17 cellular contexts compared by ENCODE assay signal in genomic region chr16:29126057-29126494, GRCh38.
DNase-seq lines count a peak whose midpoint lies in the region; ATAC-seq and TF ChIP-seq lines count a peak whose summit lies in the region.
"Had no signal": no experiment of that assay in that cellular context is flagged by ENCODE, and none has a peak within 500 bp of the region (broad histone marks: within the 10 kb centered on the region; RNA-seq: fewer than 3 reads in every experiment).

No MANE protein-coding gene starts in this region.

- no peaks in the 10 kb centered on the region for H3K9me3 Mint-ChIP-seq in stimulated activated naive CD8-positive, alpha-beta T cell treated with anti-CD3 and anti-CD28 coated beads, Interleukin-15, Interleukin-2, amounts not matched to agents 100 ng/mL and 50 ng/mL, for 24 hours
- no peaks in the 10 kb centered on the region for H3K9me3 Mint-ChIP-seq in immature natural killer cell

- H3K4me1 Mint-ChIP-seq in stimulated activated naive CD8-positive, alpha-beta T cell treated with anti-CD3 and anti-CD28 coated beads, Interleukin-15, Interleukin-2, amounts not matched to agents 100 ng/mL and 50 ng/mL, for 24 hours (ENCODE audit: low read depth): peaks cover 9% of the 10 kb centered on the region
- peaks cover 33 to 54% of the 10 kb centered on the region in 2 donors for H3K4me1 Mint-ChIP-seq in immature natural killer cell

- H3K9me3 ChIP-seq in upper lobe of right lung: no peaks in the 10 kb centered on the region
- H3K9me3 ChIP-seq: adrenal gland, ovary had no signal

- H3K4me3 Mint-ChIP-seq in stimulated activated naive CD8-positive, alpha-beta T cell treated with anti-CD3 and anti-CD28 coated beads, Interleukin-15, Interleukin-2, amounts not matched to agents 100 ng/mL and 50 ng/mL, for 24 hours: no peak overlapping the region
- H3K4me3 Mint-ChIP-seq in immature natural killer cell: peak overlapping the region; percentile 86 to 91 (median 87)

- H3K27ac ChIP-seq in upper lobe of right lung: peak overlapping the region; percentile 60
- H3K27ac ChIP-seq: C4-2B, dorsolateral prefrontal cortex, ovary had no signal

- H3K36me3 Mint-ChIP-seq in stimulated activated naive CD8-positive, alpha-beta T cell treated with anti-CD3 and anti-CD28 coated beads, Interleukin-15, Interleukin-2, amounts not matched to agents 100 ng/mL and 50 ng/mL, for 24 hours (ENCODE audit: low read depth): peaks cover 31% of the 10 kb centered on the region
- H3K36me3 Mint-ChIP-seq in immature natural killer cell: peaks cover 7 to 31% (median 8%) of the 10 kb centered on the region in 3 donors

- H3K27me3 ChIP-seq in upper lobe of right lung: no peaks in the 10 kb centered on the region
- H3K27me3 ChIP-seq: adrenal gland, dorsolateral prefrontal cortex, ovary had no signal

- ATAC-seq in stimulated activated naive CD8-positive, alpha-beta T cell treated with anti-CD3 and anti-CD28 coated beads, Interleukin-15, Interleukin-2, amounts not matched to agents 100 U/mL and 50 U/mL, for 24 hours: no peak
- ATAC-seq in upper lobe of right lung (peak; percentile 83), GM18909 (IDR thresholded peaks at IDR 0.05; ENCODE audit: poor library complexity, unreplicated experiment) (no peak)

- no peaks in the 10 kb centered on the region for H3K36me3 ChIP-seq in upper lobe of right lung
- H3K36me3 ChIP-seq: adrenal gland, ovary had no signal

- H3K27ac Mint-ChIP-seq in stimulated activated naive CD8-positive, alpha-beta T cell treated with anti-CD3 and anti-CD28 coated beads, Interleukin-15, Interleukin-2, amounts not matched to agents 100 ng/mL and 50 ng/mL, for 24 hours: peak overlapping the region; percentile 31
- H3K27ac Mint-ChIP-seq in immature natural killer cell: peak overlapping the region; percentile 96 to 99 (median 98)

- no peak for TF ChIP-seq CTCF in upper lobe of right lung (IDR thresholded peaks at IDR 0.05)

- peaks cover 16% of the 10 kb centered on the region for H3K4me1 ChIP-seq in upper lobe of right lung

- H3K27me3 Mint-ChIP-seq in stimulated activated naive CD8-positive, alpha-beta T cell treated with anti-CD3 and anti-CD28 coated beads, Interleukin-15, Interleukin-2, amounts not matched to agents 100 ng/mL and 50 ng/mL, for 24 hours: no peaks in the 10 kb centered on the region
- peaks cover 5 to 18% (median 8%) of the 10 kb centered on the region in 3 donors for H3K27me3 Mint-ChIP-seq in immature natural killer cell (ENCODE audit: low read depth in 3 of 3)

- intact Hi-C loops in upper lobe of right lung (cut with DNase I): no loop called here

- DNase-seq in stimulated activated naive CD8-positive, alpha-beta T cell treated with anti-CD3 and anti-CD28 coated beads, Interleukin-15, Interleukin-2, amounts not matched to agents 100 U/mL and 50 U/mL, for 24 hours: no peak
- DNase-seq in UCSD-AML1 (lab: John Stamatoyannopoulos, UW; ENCODE audit: unreplicated experiment) (peak; percentile 64), immature natural killer cell (peak; percentile 81 to 86 (median 84)), upper lobe of right lung (peak; percentile 67), epidermal melanocyte (ENCODE audit: insufficient read length, low spot score) (no peak), NCI-H2029 (lab: John Stamatoyannopoulos, UW) (no peak)
- DNase-seq: foreskin melanocyte; MM.1S; NCI-H510A treated with DMSO at 0.1 percent for 48 hours; ovary; stimulated activated CD4-positive, alpha-beta T cell treated with anti-CD3 and anti-CD28 coated beads, Interleukin-2, amount 100 ng/mL, for 24 hours; stimulated activated naive CD4-positive, alpha-beta T cell treated with Interleukin-2 at 50 U/mL for 16 hours had no signal

- no peak overlapping the region for H3K4me3 ChIP-seq in upper lobe of right lung
- H3K4me3 ChIP-seq: adrenal gland, dorsolateral prefrontal cortex, ovary had no signal

Comparison
In these comparisons a context has a peak if more than half of its experiments do, and no peak if none do; other contexts are left out.
1. DNase-seq: peak in UCSD-AML1 (single experiment), immature natural killer cell (3 of 3) and upper lobe of right lung (single experiment); none in stimulated activated naive CD8-positive, alpha-beta T cell treated with anti-CD3 and anti-CD28 coated beads, Interleukin-15, Interleukin-2, amounts not matched to agents 100 U/mL and 50 U/mL, for 24 hours (single experiment), epidermal melanocyte (single experiment) and NCI-H2029 (single experiment).